8 cellular contexts compared by ENCODE assay signal in genomic region chr19:54231077-54231931, GRCh38. TPM values are rescaled to one million over a fixed set of nuclear protein-coding genes. Genes with fewer than 3 reads are reported as not detected.
A peak's percentile ranks its signal among the peaks of the same experiment; 100 is the strongest.
DNase-seq lines count a peak whose midpoint lies in the region; ATAC-seq, FAIRE-seq and TF ChIP-seq lines count a peak whose summit lies in the region.

No MANE protein-coding gene starts in this region.

- H3K23ac ChIP-seq in H1 (ENCODE audit: insufficient read length): no peak overlapping the region

- peak; percentile 80 to 87 for TF ChIP-seq RAD21 in H1 (IDR thresholded peaks at IDR 0.05 in 1 of 2, conservative IDR thresholded peaks at IDR 0.05 in 1 of 2; ENCODE audit: low read depth in 2 of 2, low read length in 2 of 2)

- no peaks in the 10 kb centered on the region for H3K23me2 ChIP-seq in H1 (ENCODE audit: low read depth, low read length)

- H2BK20ac ChIP-seq in H1 (ENCODE audit: low read length): no peak overlapping the region

- TF ChIP-seq EP300 in H1 (IDR thresholded peaks at IDR 0.05; ENCODE audit: borderline replicate concordance in 1 of 2, low read depth in 2 of 2, low read length in 2 of 2): no peak

- H3K56ac ChIP-seq in H1 (replicated peaks; ENCODE audit: insufficient read length, low read depth, low read length): no peak overlapping the region

- 33% methylated on average over 21 of the region's 21 CpGs; no CpG with 5 or more reads in 1 of the 2 experiments for WGBS in H1 (ENCODE audit: extremely low coverage in 1 of 2, insufficient coverage in 1 of 2, insufficient read length in 1 of 2, insufficient replicate concordance in 2 of 2, low coverage in 1 of 2, low lambda C conversion rate in 2 of 2, missing lambda C conversion rate in 1 of 2), 2 experiments

- H3K18ac ChIP-seq in H1 (ENCODE audit: extremely low read depth, low read length): no peak overlapping the region

- no peaks in the 10 kb centered on the region for H3K79me1 ChIP-seq in H1 (ENCODE audit: low read depth, low read length)

- no peaks in the 10 kb centered on the region for H3K36me3 ChIP-seq in H1 (ENCODE audit: control insufficient read depth in 2 of 4, insufficient read depth in 4 of 4, low read length in 3 of 4)

- no peak overlapping the region for H3K14ac ChIP-seq in H1 (ENCODE audit: insufficient read length)

- no peak overlapping the region for H4K5ac ChIP-seq in H1 (ENCODE audit: insufficient read length, low read depth, low read length)

- peak; percentile 85 for DNase-seq in Daoy (ENCODE audit: low read depth)
- peak; percentile 58 to 67 for DNase-seq in NOMO-1 (lab: John Stamatoyannopoulos, UW; ENCODE audit: unreplicated experiment in 2 of 2)
- peak; percentile 68 to 73 for DNase-seq in activated CD8-positive, alpha-beta memory T cell treated with anti-CD3 and anti-CD28 coated beads for 4 hours (ENCODE audit: low read depth in 2 of 2)
- DNase-seq in H1 (ENCODE audit: low read depth in 1 of 2, low spot score in 2 of 2): peak; percentile 56 to 99
- DNase-seq in mesenteric fat pad (ENCODE audit: low spot score): peak; percentile 99
- peak; percentile 77 to 79 for DNase-seq in stimulated activated CD8-positive, alpha-beta memory T cell treated with anti-CD3 and anti-CD28 coated beads, Interleukin-2, amount 100 ng/mL, for 1 hour (ENCODE audit: low read depth in 2 of 2)

- peak; percentile 98 for TF ChIP-seq CTCF in H1 (IDR thresholded peaks at IDR 0.05; ENCODE audit: control extremely low read depth in 1 of 3, insufficient read depth in 1 of 3, low read depth in 1 of 3, low read length in 3 of 3)

- H3K4ac ChIP-seq in H1 (replicated peaks; ENCODE audit: insufficient read length, low read depth, low read length): no peak overlapping the region

- peak; percentile 37 for ATAC-seq in HG03565 (IDR thresholded peaks at IDR 0.05; ENCODE audit: unreplicated experiment)
- ATAC-seq in HG02884 (IDR thresholded peaks at IDR 0.05; ENCODE audit: unreplicated experiment): no peak

- 0 out of 2 replicates have a peak overlapping the region, but pooled peaks have one; percentile 82 for H2AFZ ChIP-seq in H1 (ENCODE audit: low read length)

- H2BK15ac ChIP-seq in H1 (ENCODE audit: low read length): no peak overlapping the region

- H3K27me3 ChIP-seq in H1 (replicated peaks in 1 of 4; ENCODE audit: control insufficient read depth in 3 of 4, extremely low read depth in 1 of 4, insufficient read depth in 3 of 4, low read length in 3 of 4): peaks cover 0 to 7% (median 2%) of the 10 kb centered on the region in 4 experiments; a peak in 3 of 7 replicates

- peak overlapping the region in 1 of 2 experiments; percentile 41; a peak in 1 of 4 replicates for H3K4me2 ChIP-seq in H1 (ENCODE audit: insufficient read depth in 1 of 2, low read depth in 2 of 2, low read length in 2 of 2)

- no peak overlapping the region for H2BK5ac ChIP-seq in H1 (ENCODE audit: low read depth, low read length)

- no peaks in the 10 kb centered on the region for H3K79me2 ChIP-seq in H1 (ENCODE audit: control insufficient read depth in 1 of 2, insufficient read depth in 2 of 2, low read length in 2 of 2)

- H2AK5ac ChIP-seq in H1 (ENCODE audit: low read depth, low read length): no peak overlapping the region

- no peaks in the 10 kb centered on the region for H3K4me1 ChIP-seq in H1 (replicated peaks in 1 of 4; ENCODE audit: control insufficient read depth in 3 of 4, insufficient read depth in 4 of 4, low read length in 3 of 4)

- CTCF ChIA-PET in H1 (lab: Charles Lee; ENCODE audit: partially characterized antibody): interaction anchor here (0.7 to 1.6 kb wide), 8 partner anchors 8 to 122 kb away, joined by 3 to 9 read pairs (median 4); partner anchors contain the start of genes LILRB3 and MBOAT7

- no peak overlapping the region for H4K91ac ChIP-seq in H1 (replicated peaks; ENCODE audit: insufficient read length, low read length)

- peak overlapping the region; percentile 51; the same call in 1 of the 2 replicates for H4K8ac ChIP-seq in H1 (ENCODE audit: extremely low read depth, insufficient read depth, low read length)

- H3K9me3 ChIP-seq in H1 (ENCODE audit: insufficient read depth in 2 of 2, low read depth in 1 of 2, low read length in 1 of 2): peaks cover 4 to 6% of the 10 kb centered on the region in 2 experiments; a peak in 2 of 4 replicates

- no peak overlapping the region; a peak in 2 of 8 replicates for H3K4me3 ChIP-seq in H1 (ENCODE audit: extremely low read depth in 1 of 4, insufficient read depth in 2 of 4, low read depth in 3 of 4, low read length in 4 of 4)

- peak; percentile 74 for FAIRE-seq in H1 (lab: Jason Lieb, UNC)

- H2BK12ac ChIP-seq in H1 (ENCODE audit: low read depth, low read length): no peak overlapping the region

- TF ChIP-seq POLR2A in H1 (IDR thresholded peaks at IDR 0.05; ENCODE audit: control extremely low read depth in 1 of 2, low read depth in 2 of 2, low read length in 2 of 2): no peak

- H3K27ac ChIP-seq in H1 (ENCODE audit: low read depth, low read length): no peak overlapping the region

- H3K9ac ChIP-seq in H1 (replicated peaks in 1 of 4; ENCODE audit: extremely low read depth in 1 of 4, low read depth in 3 of 4, low read length in 3 of 4): no peak overlapping the region

- H2BK120ac ChIP-seq in H1 (replicated peaks; ENCODE audit: low read depth, low read length): no peak overlapping the region

- POLR2A ChIA-PET in H1 (lab: Charles Lee; ENCODE audit: partially characterized antibody): interaction anchor here (1.1 to 2.1 kb wide), 3 partner anchors 8 to 31 kb away, joined by 3 to 12 read pairs (median 9); partner anchors contain the start of gene RPS9

- H4K20me1 ChIP-seq in H1 (replicated peaks in 1 of 2; ENCODE audit: control insufficient read depth in 1 of 2, insufficient read depth in 2 of 2, low read length in 2 of 2): no peaks in the 10 kb centered on the region

RNA-seq across cellular contexts. Expression of gene LILRB3, which starts 8.5 kb away (rescaled TPM):
- total RNA-seq in Daoy (2014; rRNA removed; shearing (Covaris generic)): not detected in 2 replicates
- total RNA-seq in H1 (2021; fragmentation: NEBNext Ultra II Directional; extraction: Animal tissue kit (Norgen Biotek cat#: 25700)): not detected in 2 replicates
- polyA plus RNA-seq in H1 (2011; rRNA removed): not detected in 2 replicates
- not detected for polyA plus RNA-seq in H1 (2011; cell fraction: cytosol; rRNA removed)
- not detected for polyA plus RNA-seq in H1 (2011; cell fraction: nucleus; rRNA removed)
- polyA plus RNA-seq in H1 (2012, experiment 1 of 2): 0.08 to 0.80 TPM (median 0.11 TPM) in 4 replicates
- 0.12 TPM for polyA plus RNA-seq in H1 (2012, experiment 2 of 2)
- polyA plus RNA-seq in H1 (2013, experiment 1 of 2): not detected
- polyA plus RNA-seq in H1 (2013, experiment 2 of 2): not detected
- polyA minus RNA-seq in H1 (2011; rRNA and poly(A)+ RNA removed): not detected in 2 replicates
- not detected for polyA minus RNA-seq in H1 (2011; cell fraction: cytosol; rRNA and poly(A)+ RNA removed)
- polyA minus RNA-seq in H1 (2011; cell fraction: nucleus; rRNA and poly(A)+ RNA removed): not detected
- 50.5 TPM for total RNA-seq in mesenteric fat pad

RNA-seq across cellular contexts. Expression of gene LILRA6, which starts 11.3 kb away (rescaled TPM):
- total RNA-seq in Daoy (2014; rRNA removed; shearing (Covaris generic)): not detected in 2 replicates
- not detected in 2 replicates for total RNA-seq in H1 (2021; fragmentation: NEBNext Ultra II Directional; extraction: Animal tissue kit (Norgen Biotek cat#: 25700))
- not detected in 2 replicates for polyA plus RNA-seq in H1 (2011; rRNA removed)
- polyA plus RNA-seq in H1 (2011; cell fraction: cytosol; rRNA removed): not detected
- not detected for polyA plus RNA-seq in H1 (2011; cell fraction: nucleus; rRNA removed)
- polyA plus RNA-seq in H1 (2012, experiment 1 of 2): 0.11 to 0.13 TPM (median 0.13 TPM) in 3 of 4 replicates, not detected in the other
- not detected for polyA plus RNA-seq in H1 (2012, experiment 2 of 2)
- polyA plus RNA-seq in H1 (2013, experiment 1 of 2): not detected
- not detected for polyA plus RNA-seq in H1 (2013, experiment 2 of 2)
- polyA minus RNA-seq in H1 (2011; rRNA and poly(A)+ RNA removed): not detected in 2 replicates
- not detected for polyA minus RNA-seq in H1 (2011; cell fraction: cytosol; rRNA and poly(A)+ RNA removed)
- polyA minus RNA-seq in H1 (2011; cell fraction: nucleus; rRNA and poly(A)+ RNA removed): not detected
- 26.5 TPM for total RNA-seq in mesenteric fat pad

RNA-seq across cellular contexts. Expression of gene LILRB5, which starts 25.8 kb away (rescaled TPM):
- not detected in 2 replicates for total RNA-seq in Daoy (2014; rRNA removed; shearing (Covaris generic))
- total RNA-seq in H1 (2021; fragmentation: NEBNext Ultra II Directional; extraction: Animal tissue kit (Norgen Biotek cat#: 25700)): not detected in 2 replicates
- 0.05 and 0.06 TPM in 2 replicates for polyA plus RNA-seq in H1 (2011; rRNA removed)
- polyA plus RNA-seq in H1 (2011; cell fraction: cytosol; rRNA removed): 0.06 TPM
- polyA plus RNA-seq in H1 (2011; cell fraction: nucleus; rRNA removed): 0.16 TPM
- 0.10 TPM in 1 of 4 replicates, not detected in the others for polyA plus RNA-seq in H1 (2012, experiment 1 of 2)
- polyA plus RNA-seq in H1 (2012, experiment 2 of 2): not detected
- 0.02 TPM for polyA plus RNA-seq in H1 (2013, experiment 1 of 2)
- polyA plus RNA-seq in H1 (2013, experiment 2 of 2): 0.02 TPM
- 0.06 TPM in 1 of 2 replicates, not detected in the other for polyA minus RNA-seq in H1 (2011; rRNA and poly(A)+ RNA removed)
- polyA minus RNA-seq in H1 (2011; cell fraction: cytosol; rRNA and poly(A)+ RNA removed): not detected
- polyA minus RNA-seq in H1 (2011; cell fraction: nucleus; rRNA and poly(A)+ RNA removed): 0.10 TPM
- 69.4 TPM for total RNA-seq in mesenteric fat pad

RNA-seq across cellular contexts. Expression of gene RPS9, which starts 30.6 kb away (rescaled TPM):
- 2,362 and 2,452 TPM in 2 replicates for total RNA-seq in Daoy (2014; rRNA removed; shearing (Covaris generic))
- total RNA-seq in H1 (2021; fragmentation: NEBNext Ultra II Directional; extraction: Animal tissue kit (Norgen Biotek cat#: 25700)): 1,609 and 1,661 TPM in 2 replicates
- 4,172 and 4,900 TPM in 2 replicates for polyA plus RNA-seq in H1 (2011; rRNA removed)
- polyA plus RNA-seq in H1 (2011; cell fraction: cytosol; rRNA removed): 5,332 TPM
- polyA plus RNA-seq in H1 (2011; cell fraction: nucleus; rRNA removed): 5,270 TPM
- 3,362 to 4,178 TPM (median 3,966 TPM) in 4 replicates for polyA plus RNA-seq in H1 (2012, experiment 1 of 2)
- 9,430 TPM for polyA plus RNA-seq in H1 (2012, experiment 2 of 2)
- 2,233 TPM for polyA plus RNA-seq in H1 (2013, experiment 1 of 2)
- polyA plus RNA-seq in H1 (2013, experiment 2 of 2): 2,125 TPM
- polyA minus RNA-seq in H1 (2011; rRNA and poly(A)+ RNA removed): 567 and 625 TPM in 2 replicates
- polyA minus RNA-seq in H1 (2011; cell fraction: cytosol; rRNA and poly(A)+ RNA removed): 569 TPM
- 727 TPM for polyA minus RNA-seq in H1 (2011; cell fraction: nucleus; rRNA and poly(A)+ RNA removed)
- 923 TPM for total RNA-seq in mesenteric fat pad

RNA-seq across cellular contexts. Expression of gene TSEN34, which starts 40.2 kb away (rescaled TPM):
- total RNA-seq in Daoy (2014; rRNA removed; shearing (Covaris generic)): 88.1 and 141 TPM in 2 replicates
- total RNA-seq in H1 (2021; fragmentation: NEBNext Ultra II Directional; extraction: Animal tissue kit (Norgen Biotek cat#: 25700)): 22.5 and 24.2 TPM in 2 replicates
- 52.3 and 55.4 TPM in 2 replicates for polyA plus RNA-seq in H1 (2011; rRNA removed)
- 35.5 TPM for polyA plus RNA-seq in H1 (2011; cell fraction: cytosol; rRNA removed)
- polyA plus RNA-seq in H1 (2011; cell fraction: nucleus; rRNA removed): 34.2 TPM
- polyA plus RNA-seq in H1 (2012, experiment 1 of 2): 10.7 to 23.5 TPM (median 21.4 TPM) in 4 replicates
- 30.6 TPM for polyA plus RNA-seq in H1 (2012, experiment 2 of 2)
- polyA plus RNA-seq in H1 (2013, experiment 1 of 2): 23.3 TPM
- polyA plus RNA-seq in H1 (2013, experiment 2 of 2): 23.9 TPM
- 9.1 and 15.3 TPM in 2 replicates for polyA minus RNA-seq in H1 (2011; rRNA and poly(A)+ RNA removed)
- 14.9 TPM for polyA minus RNA-seq in H1 (2011; cell fraction: cytosol; rRNA and poly(A)+ RNA removed)
- polyA minus RNA-seq in H1 (2011; cell fraction: nucleus; rRNA and poly(A)+ RNA removed): 13.4 TPM
- total RNA-seq in mesenteric fat pad: 24.6 TPM

Comparison
In these comparisons a context has a peak if more than half of its experiments do, and no peak if none do; other contexts are left out.
1. RNA of gene LILRB3, which starts 8.5 kb away (total RNA-seq): 50.5 TPM in mesenteric fat pad (single experiment); not detected in Daoy and not detected in H1; every median in the first group is over 10 times any median in the second.
2. RNA of gene LILRA6, which starts 11.3 kb away (total RNA-seq): 26.5 TPM in mesenteric fat pad (single experiment); not detected in Daoy and not detected in H1; every median in the first group is over 10 times any median in the second.
3. RNA of gene LILRB5, which starts 25.8 kb away (total RNA-seq): 69.4 TPM in mesenteric fat pad (single experiment); not detected in H1 and not detected in Daoy; every median in the first group is over 10 times any median in the second.
4. Peak in every context shown above with its lines, with median percentiles within 50 percentile points of each other: DNase-seq.